In genomic region chr3:114827495-114827894, GRCh38 we compare ENCODE assay signal across 8 cellular contexts.
DNase-seq lines count a peak whose midpoint lies in the region; ATAC-seq and TF ChIP-seq lines count a peak whose summit lies in the region.

No MANE protein-coding gene starts in this region.

- ATAC-seq in GM18517 (IDR thresholded peaks at IDR 0.05; ENCODE audit: unreplicated experiment) (peak; percentile 88), HG03280 (IDR thresholded peaks at IDR 0.05; ENCODE audit: unreplicated experiment) (peak; percentile 72), body of pancreas (peak; percentile 86)

- intact Hi-C loops in body of pancreas (cut with DNase I) = no loop called here

- TF ChIP-seq POLR2A in body of pancreas (IDR thresholded peaks at IDR 0.05) = no peak

- no peaks in the 10 kb centered on the region for H3K36me3 ChIP-seq in body of pancreas (replicated peaks in 1 of 2; ENCODE audit: insufficient read depth in 1 of 2, low read depth in 2 of 2)

- H3K27ac ChIP-seq in body of pancreas (no peak overlapping the region), coronary artery (no peak overlapping the region)

- no peaks in the 10 kb centered on the region for H3K9me3 ChIP-seq in body of pancreas

- H3K27me3 ChIP-seq in body of pancreas = no peaks in the 10 kb centered on the region

- H3K4me3 ChIP-seq in body of pancreas (no peak overlapping the region), coronary artery (no peak overlapping the region)

- H3K4me1 ChIP-seq in body of pancreas = peaks cover 42% of the 10 kb centered on the region

- peak; percentile 42 to 78 (median 75) for TF ChIP-seq CTCF in body of pancreas (IDR thresholded peaks at IDR 0.05)
- no peak for TF ChIP-seq CTCF in coronary artery (IDR thresholded peaks at IDR 0.05)

- DNase-seq in Ammon's horn (ENCODE audit: low spot score) (peak; percentile 57), NCI-H526 (lab: John Stamatoyannopoulos, UW) (peak; percentile 45 to 62), body of pancreas (peak in 2 of 4 donors; percentile 22 to 46), kidney tubule cell (ENCODE audit: low spot score) (peak; percentile 66), coronary artery (ENCODE audit: low spot score) (no peak)
- no peak for DNase-seq in NK-92 treated with Interleukin-12 subunit alpha and Interleukin-12 subunit beta, amount 100 ng/mL, for 24 hours (lab: John Stamatoyannopoulos, UW)

- 64 to 86% methylated on average over 1 of the region's 1 CpG for WGBS in body of pancreas, 2 donors

Comparison
In these comparisons a context has a peak if more than half of its experiments do, and no peak if none do; other contexts are left out.
1. DNase-seq: peak in Ammon's horn (single experiment), NCI-H526 (2 of 2) and kidney tubule cell (single experiment); none in NK-92 treated with Interleukin-12 subunit alpha and Interleukin-12 subunit beta, amount 100 ng/mL, for 24 hours (single experiment) and coronary artery (single experiment).
2. Peak in every context shown above with its lines, with median percentiles within 50 percentile points of each other: ATAC-seq.